ENCODE assay signal across 8 cellular contexts in genomic region chr10:117496616-117497028, GRCh38. TPM values are rescaled to one million over a fixed set of nuclear protein-coding genes. Genes with fewer than 3 reads are reported as not detected.
DNase-seq lines count a peak whose midpoint lies in the region; ATAC-seq and TF ChIP-seq lines count a peak whose summit lies in the region.

No MANE protein-coding gene starts in this region.

- no peaks in the 10 kb centered on the region for H3K9me3 ChIP-seq in right lobe of liver

- H3K4me1 ChIP-seq in right lobe of liver: no peaks in the 10 kb centered on the region

- H3K36me3 ChIP-seq in right lobe of liver: no peaks in the 10 kb centered on the region

- no peaks in the 10 kb centered on the region for H3K27me3 ChIP-seq in right lobe of liver

- ATAC-seq in GM19025 (IDR thresholded peaks at IDR 0.05; ENCODE audit: low read depth, unreplicated experiment) (peak; percentile 67), HG03378 (IDR thresholded peaks at IDR 0.05; ENCODE audit: unreplicated experiment) (peak; percentile 75), right lobe of liver (peak; percentile 93 to 99 (median 98))

- no peak overlapping the region for H3K27ac ChIP-seq in right lobe of liver

- H3K4me3 ChIP-seq in right lobe of liver: no peak overlapping the region

- TF ChIP-seq CTCF in AG09319 (IDR thresholded peaks at IDR 0.05; ENCODE audit: low read depth, low read length): peak; percentile 97
- TF ChIP-seq CTCF in right lobe of liver (IDR thresholded peaks at IDR 0.05): peak; percentile 86 to 97 (median 92)

- DNase-seq in AG09319 (ENCODE audit: extremely low read depth, low read depth): peak; percentile 46
- peak; percentile 54 for DNase-seq in NCI-H510A treated with DMSO at 0.1 percent for 48 hours (lab: John Stamatoyannopoulos, UW)
- peak; percentile 68 for DNase-seq in activated CD4-positive, alpha-beta T cell treated with anti-CD3 and anti-CD28 coated beads, Interleukin-2, amount 50 U/mL, for 1 hour
- DNase-seq in dedifferentiated amniotic fluid mesenchymal stem cell (ENCODE audit: extremely low spot score): peak; percentile 59
- DNase-seq in right lobe of liver: peak; percentile 71 to 79 (median 73)
- peak; percentile 12 to 74 (median 41) for DNase-seq in stimulated activated CD4-positive, alpha-beta T cell treated with anti-CD3 and anti-CD28 coated beads, TNF-alpha, amount 100 ng/mL, for 1 hour (ENCODE audit: low read depth in 3 of 3, low spot score in 1 of 3)

- WGBS in right lobe of liver (ENCODE audit: insufficient coverage, low coverage, low lambda C conversion rate, missing lambda C conversion rate): 6% methylated on average over 17 of the region's 17 CpGs

- intact Hi-C loops in right lobe of liver (cut with DNase I): loop anchor here in 1 of 2 donors (5.0 kb wide), 1 partner anchor 741 kb away; no protein-coding TSS in a partner anchor

- no peak for TF ChIP-seq POLR2A in right lobe of liver (IDR thresholded peaks at IDR 0.05)

RNA-seq across cellular contexts. Expression of gene EMX2, which starts 45.9 kb away (rescaled TPM):
- total RNA-seq in right lobe of liver: not detected
